Comparison of ENCODE assay signal across 8 cellular contexts in genomic region chr12:124036117-124037109, GRCh38.
DNase-seq lines count a peak whose midpoint lies in the region; ATAC-seq and TF ChIP-seq lines count a peak whose summit lies in the region.

No MANE protein-coding gene starts in this region.

- TF ChIP-seq CTCF in activated B cell treated with CpG ODN at 0.5 μM for 24 hours (IDR thresholded peaks at IDR 0.05): peak; percentile 96

- H3K36me3 Mint-ChIP-seq in activated B cell treated with CpG ODN at 0.5 μM for 24 hours (ENCODE audit: low read depth) (no peaks in the 10 kb centered on the region), memory B cell (no peaks in the 10 kb centered on the region)
- H3K36me3 Mint-ChIP-seq in stimulated activated naive B cell treated with anti-CD40 and anti-IgM and Interleukin-4, amounts not matched to agents 10 μg/mL and 1 μg/mL and 100 μg/mL, for 72 hours: no peaks in the 10 kb centered on the region

- no peaks in the 10 kb centered on the region for H3K4me1 Mint-ChIP-seq in activated B cell treated with CpG ODN at 0.5 μM for 24 hours
- H3K4me1 Mint-ChIP-seq in memory B cell: no peaks in the 10 kb centered on the region
- H3K4me1 Mint-ChIP-seq in stimulated activated naive B cell treated with anti-CD40 and anti-IgM and Interleukin-4, amounts not matched to agents 10 μg/mL and 1 μg/mL and 100 μg/mL, for 72 hours: peaks cover 0 to 6% of the 10 kb centered on the region in 2 donors

- ATAC-seq in activated B cell treated with CpG ODN at 0.5 μM for 24 hours (ENCODE audit: low read depth) (peak; percentile 54), memory B cell (ENCODE audit: low read depth) (peak; percentile 54), GM21423 (IDR thresholded peaks at IDR 0.05; ENCODE audit: unreplicated experiment) (no peak)
- peak; percentile 54 to 57 for ATAC-seq in stimulated activated naive B cell treated with anti-CD40 and anti-IgM and Interleukin-4, amounts not matched to agents 10 μg/mL and 1 μg/mL and 100 μg/mL, for 72 hours (replicated peaks)

- H3K27ac Mint-ChIP-seq in activated B cell treated with CpG ODN at 0.5 μM for 24 hours (no peak overlapping the region), memory B cell (no peak overlapping the region)
- no peak overlapping the region for H3K27ac Mint-ChIP-seq in stimulated activated naive B cell treated with anti-CD40 and anti-IgM and Interleukin-4, amounts not matched to agents 10 μg/mL and 1 μg/mL and 100 μg/mL, for 72 hours

- no peak overlapping the region for H3K4me3 Mint-ChIP-seq in activated B cell treated with CpG ODN at 0.5 μM for 24 hours
- H3K4me3 Mint-ChIP-seq in memory B cell: no peak overlapping the region
- H3K4me3 Mint-ChIP-seq in stimulated activated naive B cell treated with anti-CD40 and anti-IgM and Interleukin-4, amounts not matched to agents 10 μg/mL and 1 μg/mL and 100 μg/mL, for 72 hours: no peak overlapping the region

- intact Hi-C loops in activated B cell treated with CpG ODN at 0.5 μM for 24 hours (cut with micrococcal nuclease): loop anchor here (1.0 to 5.0 kb wide), 6 partner anchors 285 to 904 kb away; no protein-coding TSS in a partner anchor

- H3K9me3 Mint-ChIP-seq in activated B cell treated with CpG ODN at 0.5 μM for 24 hours (no peaks in the 10 kb centered on the region), memory B cell (no peaks in the 10 kb centered on the region)
- H3K9me3 Mint-ChIP-seq in stimulated activated naive B cell treated with anti-CD40 and anti-IgM and Interleukin-4, amounts not matched to agents 10 μg/mL and 1 μg/mL and 100 μg/mL, for 72 hours: no peaks in the 10 kb centered on the region

- peak; percentile 67 for DNase-seq in NCI-H510A treated with DMSO at 0.1 percent for 48 hours (lab: John Stamatoyannopoulos, UW)
- DNase-seq in NCI-H510A (lab: John Stamatoyannopoulos, UW): no peak
- DNase-seq in NCI-H1436 treated with DMSO at 0.1 percent for 48 hours (lab: John Stamatoyannopoulos, UW): peak; percentile 15
- peak; percentile 21 for DNase-seq in activated B cell treated with CpG ODN at 0.5 μM for 24 hours
- peak; percentile 69 for DNase-seq in ecto neural progenitor cell (ENCODE audit: low spot score)
- DNase-seq in memory B cell (ENCODE audit: low spot score in 2 of 2): peak; percentile 38 to 46
- no peak for DNase-seq in stimulated activated naive B cell treated with anti-CD40 and anti-IgM and Interleukin-4, amounts not matched to agents 10 μg/mL and 1 μg/mL and 100 μg/mL, for 72 hours

- POLR2A ChIA-PET in activated B cell treated with CpG ODN at 0.5 μM for 24 hours (lab: Charles Lee): no interaction called here

- H3K27me3 Mint-ChIP-seq in activated B cell treated with CpG ODN at 0.5 μM for 24 hours (peaks cover 5% of the 10 kb centered on the region), memory B cell (peaks cover 12% of the 10 kb centered on the region)
- H3K27me3 Mint-ChIP-seq in stimulated activated naive B cell treated with anti-CD40 and anti-IgM and Interleukin-4, amounts not matched to agents 10 μg/mL and 1 μg/mL and 100 μg/mL, for 72 hours: peaks cover 17 to 27% of the 10 kb centered on the region in 2 donors

- CTCF ChIA-PET in activated B cell treated with CpG ODN at 0.5 μM for 24 hours (lab: Charles Lee): interaction anchor here (0.8 to 3.5 kb wide), 7 partner anchors 12 to 869 kb away, joined by 3 to 44 read pairs (median 4); no protein-coding TSS in a partner anchor

Comparison
In these comparisons a context has a peak if more than half of its experiments do, and no peak if none do; other contexts are left out.
1. DNase-seq: peak in NCI-H510A treated with DMSO at 0.1 percent for 48 hours (single experiment), NCI-H1436 treated with DMSO at 0.1 percent for 48 hours (single experiment), activated B cell treated with CpG ODN at 0.5 μM for 24 hours (single experiment), ecto neural progenitor cell (single experiment) and memory B cell (2 of 2); none in NCI-H510A (single experiment) and stimulated activated naive B cell treated with anti-CD40 and anti-IgM and Interleukin-4, amounts not matched to agents 10 μg/mL and 1 μg/mL and 100 μg/mL, for 72 hours (single experiment).